Comparison of ENCODE assay signal across 25 cellular contexts in genomic region chr6:5705256-5705655, GRCh38.
"Had no signal": no experiment of that assay in that cellular context is flagged by ENCODE, and none has a peak within 500 bp of the region (broad histone marks: within the 10 kb centered on the region; RNA-seq: fewer than 3 reads in every experiment).

No MANE protein-coding gene starts in this region.

- H3K27ac ChIP-seq: esophagus muscularis mucosa, foreskin keratinocyte, gastroesophageal sphincter, heart left ventricle, left lung, neutrophil, pancreas, suprapubic skin, vagina had no signal

- H3K27me3 Mint-ChIP-seq: dendritic cell treated with granulocyte-macrophage colony-stimulating factor and Interleukin-4, amounts not matched to agents 40 ng/mL and 50 ng/mL, for 4 days; stimulated activated naive CD8-positive, alpha-beta T cell treated with anti-CD3 and anti-CD28 coated beads, Interleukin-15, amount 100 ng/mL, for 72 hours had no signal

- H3K4me3 Mint-ChIP-seq: dendritic cell treated with granulocyte-macrophage colony-stimulating factor and Interleukin-4, amounts not matched to agents 40 ng/mL and 50 ng/mL, for 4 days; natural killer cell; neural crest cell had no signal

- H3K27ac Mint-ChIP-seq: dendritic cell treated with granulocyte-macrophage colony-stimulating factor and Interleukin-4, amounts not matched to agents 40 ng/mL and 50 ng/mL, for 4 days; natural killer cell; stimulated activated naive CD8-positive, alpha-beta T cell treated with anti-CD3 and anti-CD28 coated beads, Interleukin-15, amount 100 ng/mL, for 72 hours had no signal

- ATAC-seq: foreskin keratinocyte, gastroesophageal sphincter, heart left ventricle, left cardiac atrium, left lung, natural killer cell, pancreas, sciatic nerve had no signal

- H3K36me3 Mint-ChIP-seq: natural killer cell had no signal

- H3K4me3 ChIP-seq: esophagus muscularis mucosa, gastroesophageal sphincter, heart left ventricle, left lung, pancreas, smooth muscle cell, suprapubic skin, vagina had no signal

- H3K4me2 ChIP-seq: smooth muscle cell had no signal

- H3K9me3 ChIP-seq: esophagus muscularis mucosa, gastroesophageal sphincter, heart left ventricle, left lung, neutrophil, pancreas, suprapubic skin, vagina had no signal

- DNase-seq: effector memory CD4-positive, alpha-beta T cell; foreskin keratinocyte; heart left ventricle; hippocampal formation; left cardiac atrium; left lung; mesenchymal stem cell; midbrain; natural killer cell; pancreas; retina; stimulated activated CD4-positive, alpha-beta T cell treated with anti-CD3 and anti-CD28 coated beads, Interleukin-12 subunit alpha, Interleukin-12 subunit beta, amount 100 ng/mL, for 4 hours; stimulated activated CD4-positive, alpha-beta T cell treated with anti-CD3 and anti-CD28 coated beads, Interleukin-1b, Interleukin-23, amount 100 ng/mL, for 48 hours; stimulated activated CD4-positive, alpha-beta T cell treated with anti-CD3 and anti-CD28 coated beads, Interleukin-4, amount 100 ng/mL, for 1 hour; stimulated activated CD8-positive, alpha-beta memory T cell treated with anti-CD3 and anti-CD28 coated beads, Interleukin-4, amount 100 ng/mL, for 48 hours; stimulated activated naive CD8-positive, alpha-beta T cell treated with anti-CD3 and anti-CD28 coated beads, Interleukin-15, amount 100 ng/mL, for 72 hours had no signal

- H3K4me1 ChIP-seq: esophagus muscularis mucosa, foreskin keratinocyte, gastroesophageal sphincter, left lung, pancreas, suprapubic skin, vagina had no signal

- H3K4me1 Mint-ChIP-seq: neural crest cell had no signal

- H3K27me3 ChIP-seq: esophagus muscularis mucosa, foreskin keratinocyte, gastroesophageal sphincter, heart left ventricle, left lung, neutrophil, pancreas, suprapubic skin, vagina had no signal

- H3K9me3 Mint-ChIP-seq: natural killer cell; stimulated activated naive CD8-positive, alpha-beta T cell treated with anti-CD3 and anti-CD28 coated beads, Interleukin-15, amount 100 ng/mL, for 72 hours had no signal

- H3K36me3 ChIP-seq: esophagus muscularis mucosa, gastroesophageal sphincter, heart left ventricle, left lung, neutrophil, pancreas, suprapubic skin, vagina had no signal
